In genomic region chr11:101487775-101488174, GRCh38 we compare ENCODE assay signal across 1 cellular context.
TF ChIP-seq lines count a peak whose summit lies in the region.

No MANE protein-coding gene starts in this region.

TF ChIP-seq in IMR-90, 13 proteins besides CTCF, POLR2A, EP300 and RAD21 (continued from another document):
- TF ChIP-seq CEBPB (IDR thresholded peaks at IDR 0.05; ENCODE audit: low read depth, low read length) (peak; percentile 54; the same call in 1 of the 2 replicates), USF2 (IDR thresholded peaks at IDR 0.05; ENCODE audit: low read depth, low read length) (no peak), BHLHE40 (IDR thresholded peaks at IDR 0.05; ENCODE audit: low read depth, low read length) (no peak), MXI1 (IDR thresholded peaks at IDR 0.05; ENCODE audit: borderline replicate concordance, low read depth, low read length) (no peak), CHD1 (IDR thresholded peaks at IDR 0.05; ENCODE audit: low read depth, low read length) (no peak), ELK1 (IDR thresholded peaks at IDR 0.05; ENCODE audit: borderline replicate concordance, low read depth, low read length) (no peak), RFX5 (IDR thresholded peaks at IDR 0.05; ENCODE audit: low read depth, low read length) (no peak), NFE2L2 (IDR thresholded peaks at IDR 0.05; ENCODE audit: low read depth, low read length) (no peak), RCOR1 (IDR thresholded peaks at IDR 0.05; ENCODE audit: insufficient replicate concordance, low read length) (no peak), MAFK (IDR thresholded peaks at IDR 0.05; ENCODE audit: low read depth, low read length) (no peak), SMC3 (IDR thresholded peaks at IDR 0.05; ENCODE audit: low read depth, low read length) (no peak), MAZ (IDR thresholded peaks at IDR 0.05; ENCODE audit: borderline replicate concordance, low read depth, low read length) (no peak)
